In the genomic region with DNA sequence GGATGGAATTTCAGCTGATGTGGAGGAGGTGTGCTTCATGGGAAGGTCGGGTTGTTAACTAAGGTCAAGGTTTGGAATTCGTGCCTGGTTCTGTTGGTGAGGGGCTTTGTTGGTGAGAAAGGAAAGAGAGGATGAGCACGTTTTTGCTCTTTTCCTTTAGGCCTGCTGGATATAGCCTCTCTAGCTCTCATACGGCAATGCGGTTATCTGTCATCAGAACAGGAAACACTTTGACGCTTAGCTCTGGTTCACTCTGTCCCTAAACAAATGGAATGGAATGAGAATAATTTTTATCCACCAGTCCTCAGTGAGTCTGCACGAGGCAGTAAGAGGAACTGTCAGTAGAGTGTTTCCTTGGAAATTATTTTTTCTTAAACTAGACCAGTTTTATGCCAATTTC, we compare ENCODE assay signal across 10 cellular contexts.
DNase-seq lines count a peak whose midpoint lies in the region; ATAC-seq, FAIRE-seq and TF ChIP-seq lines count a peak whose summit lies in the region.
"Had no signal": no experiment of that assay in that cellular context is flagged by ENCODE, and none has a peak within 500 bp of the region (broad histone marks: within the 10 kb centered on the region; RNA-seq: fewer than 3 reads in every experiment).

No MANE protein-coding gene starts in this region.

- no peak overlapping the region for H3K4me3 Mint-ChIP-seq in activated naive CD4-positive, alpha-beta T cell treated with anti-CD3 and anti-CD28 coated beads, Interleukin-2, amount 50 U/mL, for 24 hours

- no peak for TF ChIP-seq CTCF in uterus (IDR thresholded peaks at IDR 0.05)

- peaks cover 6% of the 10 kb centered on the region for H3K4me1 ChIP-seq in mesendoderm (ENCODE audit: control insufficient read depth, low read depth, low read length)
- H3K4me1 ChIP-seq in uterus = peaks cover 0 to 4% of the 10 kb centered on the region in 2 donors
- H3K4me1 ChIP-seq: A549 had no signal

- H3K79me1 ChIP-seq in mesendoderm (ENCODE audit: low read length) = peaks cover 3% of the 10 kb centered on the region

- H3K4ac ChIP-seq in mesendoderm (ENCODE audit: low read depth, low read length) = no peak overlapping the region

- peak overlapping the region; percentile 59 for H3K27ac Mint-ChIP-seq in activated naive CD4-positive, alpha-beta T cell treated with anti-CD3 and anti-CD28 coated beads, Interleukin-2, amount 50 U/mL, for 24 hours

- H3K4me3 ChIP-seq in mesendoderm (ENCODE audit: low read length) (no peak overlapping the region), uterus (no peak overlapping the region)
- H3K4me3 ChIP-seq: A549 had no signal

- FAIRE-seq in endometrium (lab: Jason Lieb, UNC) = peak; percentile 58
- FAIRE-seq: A549 had no signal

- TF ChIP-seq POLR2A in uterus (IDR thresholded peaks at IDR 0.05) = no peak

- H2BK15ac ChIP-seq in mesendoderm (replicated peaks; ENCODE audit: low read depth) = no peak overlapping the region

- no peaks in the 10 kb centered on the region for H3K9me3 ChIP-seq in uterus
- H3K9me3 ChIP-seq: A549 had no signal

- H2BK5ac ChIP-seq in mesendoderm (ENCODE audit: low read length) = no peak overlapping the region

- no peak overlapping the region for H3K56ac ChIP-seq in mesendoderm (ENCODE audit: low read length)

- H3K18ac ChIP-seq in mesendoderm (ENCODE audit: low read length) = no peak overlapping the region

- H3K4me2 ChIP-seq in mesendoderm (ENCODE audit: low read length) = no peak overlapping the region
- H3K4me2 ChIP-seq: A549 had no signal

- intact Hi-C loops in uterus (cut with DNase I; ENCODE audit: low total_unique reads) = no loop called here

- peaks cover 34% of the 10 kb centered on the region for H3K4me1 Mint-ChIP-seq in activated naive CD4-positive, alpha-beta T cell treated with anti-CD3 and anti-CD28 coated beads, Interleukin-2, amount 50 U/mL, for 24 hours

- no peak overlapping the region for H2BK120ac ChIP-seq in mesendoderm (ENCODE audit: low read depth, low read length)

- H3K27me3 Mint-ChIP-seq in activated naive CD4-positive, alpha-beta T cell treated with anti-CD3 and anti-CD28 coated beads, Interleukin-2, amount 50 U/mL, for 24 hours = no peaks in the 10 kb centered on the region

- H3K27me3 ChIP-seq in mesendoderm (ENCODE audit: insufficient read depth, low read length, poor library complexity) (no peaks in the 10 kb centered on the region), uterus (no peaks in the 10 kb centered on the region)

- WGBS in mesendoderm (ENCODE audit: extremely low coverage, insufficient coverage, low lambda C conversion rate) = no CpG with 5 or more reads among the region's 7 CpGs

- ATAC-seq in HG03280 (IDR thresholded peaks at IDR 0.05; ENCODE audit: unreplicated experiment) (no peak), HG02678 (IDR thresholded peaks at IDR 0.05; ENCODE audit: unreplicated experiment) (no peak)
- ATAC-seq: A549 had no signal

- no peaks in the 10 kb centered on the region for H3K79me2 ChIP-seq in mesendoderm (ENCODE audit: control insufficient read depth, insufficient read depth, low read length)

- H3K9ac ChIP-seq in mesendoderm (ENCODE audit: low read length) = no peak overlapping the region

- H3K23ac ChIP-seq in mesendoderm (ENCODE audit: low read length) = no peak overlapping the region

- H3K36me3 ChIP-seq in mesendoderm (ENCODE audit: control insufficient read depth, insufficient read depth, low read length) (no peaks in the 10 kb centered on the region), uterus (no peaks in the 10 kb centered on the region)

- DNase-seq in activated naive CD4-positive, alpha-beta T cell treated with Interleukin-2 at 50 U/mL for 16 hours = no peak
- DNase-seq in mesendoderm (peak; percentile 66), uterus (peak; percentile 19 to 28), foreskin melanocyte (no peak)
- DNase-seq: NCI-H2171 had no signal

- H3K27ac ChIP-seq in mesendoderm (ENCODE audit: low read depth, low read length) (no peak overlapping the region), uterus (peak overlapping the region; percentile 81)
- H3K27ac ChIP-seq: A549 had no signal

- peaks cover 14% of the 10 kb centered on the region for H3K36me3 Mint-ChIP-seq in activated naive CD4-positive, alpha-beta T cell treated with anti-CD3 and anti-CD28 coated beads, Interleukin-2, amount 50 U/mL, for 24 hours

- no peak overlapping the region for H2AK5ac ChIP-seq in mesendoderm (ENCODE audit: low read length)

- no peaks in the 10 kb centered on the region for H3K9me3 Mint-ChIP-seq in activated naive CD4-positive, alpha-beta T cell treated with anti-CD3 and anti-CD28 coated beads, Interleukin-2, amount 50 U/mL, for 24 hours

- H4K5ac ChIP-seq in mesendoderm (ENCODE audit: low read length) = no peak overlapping the region

- H4K8ac ChIP-seq in mesendoderm (ENCODE audit: low read depth, low read length) = no peak overlapping the region

Comparison
In these comparisons a context has a peak if more than half of its experiments do, and no peak if none do; other contexts are left out.
1. DNase-seq: peak in mesendoderm (single experiment) and uterus (2 of 2); none in activated naive CD4-positive, alpha-beta T cell treated with Interleukin-2 at 50 U/mL for 16 hours (single experiment) and foreskin melanocyte (single experiment).